ENCODE assay signal across 1 cellular context in genomic region chr2:32825291-32825712, GRCh38.
TF ChIP-seq lines count a peak whose summit lies in the region.

No MANE protein-coding gene starts in this region.

TF ChIP-seq in SK-N-SH treated with all-trans-retinoic acid at 6 μM for 48 hours, 23 proteins besides CTCF, POLR2A, EP300 and RAD21 (continued from another document):
- TF ChIP-seq ZC3H10 (CRISPR knock-in tag; IDR thresholded peaks at IDR 0.05) (no peak), OSR1 (CRISPR knock-in tag; IDR thresholded peaks at IDR 0.05) (no peak), PPARA (CRISPR knock-in tag; IDR thresholded peaks at IDR 0.05; ENCODE audit: borderline replicate concordance) (0 out of 2 replicates have a peak, but pooled peaks have one; percentile 37)
